In the genomic region with DNA sequence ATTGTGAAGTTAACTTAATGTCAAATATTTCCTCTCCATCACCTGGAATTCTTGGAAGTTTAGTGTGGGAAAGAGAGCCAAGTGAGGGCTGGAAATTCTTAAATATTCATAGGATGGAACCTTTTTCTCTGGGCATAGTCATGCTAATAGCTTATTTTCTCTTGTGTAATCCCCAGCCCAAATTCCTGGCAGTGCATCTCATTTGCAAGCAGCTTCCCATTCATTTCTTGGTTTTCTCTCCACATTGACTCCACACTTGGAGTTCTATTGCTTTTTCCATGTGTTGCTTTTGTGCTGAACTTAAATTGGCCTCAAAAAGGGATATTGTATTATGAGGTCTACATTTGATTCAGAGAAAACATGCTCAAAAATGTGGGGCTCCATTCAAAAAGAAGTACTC, we compare ENCODE assay signal across 24 cellular contexts.
DNase-seq lines count a peak whose midpoint lies in the region; ATAC-seq and TF ChIP-seq lines count a peak whose summit lies in the region.
"Had no signal": no experiment of that assay in that cellular context is flagged by ENCODE, and none has a peak within 500 bp of the region (broad histone marks: within the 10 kb centered on the region; RNA-seq: fewer than 3 reads in every experiment).

No MANE protein-coding gene starts in this region.

- no peak overlapping the region for H3K4ac ChIP-seq in trophoblast cell (ENCODE audit: low read depth, low read length)

- no peaks in the 10 kb centered on the region for H3K9me2 ChIP-seq in GM23248 (ENCODE audit: insufficient read depth)
- H3K9me2 ChIP-seq: SK-N-SH had no signal

- no peak overlapping the region for H3K14ac ChIP-seq in trophoblast cell (ENCODE audit: low read length)

- peak overlapping the region; percentile 29 for H2AK5ac ChIP-seq in trophoblast cell (ENCODE audit: low read length)

- no peaks in the 10 kb centered on the region for H4K20me1 ChIP-seq in GM23248 (ENCODE audit: insufficient read depth)

- TF ChIP-seq CTCF in fibroblast of pulmonary artery (IDR thresholded peaks at IDR 0.05; ENCODE audit: low read length, missing control alignments) (no peak), adrenal gland (IDR thresholded peaks at IDR 0.05) (no peak)

- H3K79me2 ChIP-seq in GM23248 (ENCODE audit: insufficient read depth): no peaks in the 10 kb centered on the region
- no peaks in the 10 kb centered on the region for H3K79me2 ChIP-seq in trophoblast cell (ENCODE audit: control insufficient read depth, insufficient read depth, low read length, poor library complexity)
- H3K79me2 ChIP-seq: parathyroid adenoma had no signal

- no peak overlapping the region for H2BK12ac ChIP-seq in trophoblast cell (ENCODE audit: low read length)

- TF ChIP-seq POLR2A in adrenal gland (IDR thresholded peaks at IDR 0.05): no peak

- H4K12ac ChIP-seq in trophoblast cell (ENCODE audit: low read depth, low read length): peak overlapping the region; percentile 18

- H3K9me3 ChIP-seq in GM23248 (ENCODE audit: low read depth) (no peaks in the 10 kb centered on the region), SK-N-MC (ENCODE audit: low read depth, low read length) (no peaks in the 10 kb centered on the region), trophoblast cell (ENCODE audit: insufficient read depth, low read depth, low read length) (no peaks in the 10 kb centered on the region), adrenal gland (replicated peaks in 1 of 3) (no peaks in the 10 kb centered on the region)
- H3K9me3 ChIP-seq: right atrium auricular region, SK-N-SH had no signal

- H3K4me1 ChIP-seq in GM23248 (ENCODE audit: insufficient read depth): no peaks in the 10 kb centered on the region
- peaks cover 0 to 2% of the 10 kb centered on the region in 2 experiments for H3K4me1 ChIP-seq in trophoblast cell (ENCODE audit: control insufficient read depth in 1 of 2, insufficient read depth in 2 of 2, low read length in 2 of 2)
- H3K4me1 ChIP-seq in adrenal gland (replicated peaks in 1 of 2): no peaks in the 10 kb centered on the region
- H3K4me1 ChIP-seq: parathyroid adenoma, right atrium auricular region had no signal

- ATAC-seq in GM21619 (IDR thresholded peaks at IDR 0.05; ENCODE audit: unreplicated experiment): no peak
- ATAC-seq: activated T-cell treated with anti-CD3 and anti-CD28 coated beads, Interleukin-2, amount 50 U/mL, for 4 hours had no signal

- H3K36me3 ChIP-seq in GM23248 (ENCODE audit: low read depth) (no peaks in the 10 kb centered on the region), SK-N-MC (ENCODE audit: insufficient read depth, low read length) (no peaks in the 10 kb centered on the region), trophoblast cell (ENCODE audit: control insufficient read depth in 1 of 2, insufficient read depth in 2 of 2, low read length in 2 of 2) (no peaks in the 10 kb centered on the region), adrenal gland (replicated peaks in 1 of 2) (no peaks in the 10 kb centered on the region)
- H3K36me3 ChIP-seq: right atrium auricular region had no signal

- no peak overlapping the region for H3K27ac ChIP-seq in GM23248
- no peak overlapping the region for H3K27ac ChIP-seq in SK-N-MC
- H3K27ac ChIP-seq in trophoblast cell (ENCODE audit: low read depth, low read length): no peak overlapping the region
- no peak overlapping the region for H3K27ac ChIP-seq in adrenal gland
- H3K27ac ChIP-seq: parathyroid adenoma, right atrium auricular region, RWPE1 had no signal

- H3K79me1 ChIP-seq in trophoblast cell (ENCODE audit: low read length): peaks cover 5% of the 10 kb centered on the region

- in situ Hi-C loops in GM23248 (cut with MboI): no loop called here

- H3K4me2 ChIP-seq in GM23248 (ENCODE audit: unreplicated experiment) (no peak overlapping the region), trophoblast cell (ENCODE audit: low read length) (no peak overlapping the region)
- H3K4me2 ChIP-seq: SK-N-SH had no signal

- H3K9ac ChIP-seq in GM23248 (no peak overlapping the region), SK-N-MC (ENCODE audit: insufficient read length) (no peak overlapping the region), trophoblast cell (ENCODE audit: low read length) (no peak overlapping the region)
- H3K9ac ChIP-seq: parathyroid adenoma, SK-N-SH had no signal

- H3K18ac ChIP-seq in trophoblast cell (ENCODE audit: low read length): no peak overlapping the region

- no peak overlapping the region for H3K23ac ChIP-seq in trophoblast cell (ENCODE audit: low read length)

- DNase-seq in GM23248: peak; percentile 36
- peak; percentile 42 for DNase-seq in SK-N-MC (ENCODE audit: low read depth, low spot score)
- DNase-seq in fibroblast of pulmonary artery (ENCODE audit: low read depth): peak; percentile 36
- DNase-seq in trophoblast cell: peak in 1 of 2 donors; percentile 3
- DNase-seq in adrenal gland: no peak
- no peak for DNase-seq in effector CD8-positive, alpha-beta T cell (lab: John Stamatoyannopoulos, UW)
- no peak for DNase-seq in NCI-H1694 treated with DMSO at 0.1 percent for 48 hours (lab: John Stamatoyannopoulos, UW)
- DNase-seq: activated CD4-positive, alpha-beta T cell treated with anti-CD3 and anti-CD28 coated beads for 4 hours; activated T-cell treated with anti-CD3 and anti-CD28 coated beads, Interleukin-2, amount 50 U/mL, for 4 hours; CD4-positive, CD25-positive, alpha-beta regulatory T cell; central memory CD4-positive, alpha-beta T cell; GOT3; NCI-H1930; NCI-H748 treated with DMSO at 0.1 percent for 48 hours; nephron progenitor cell; SK-N-SH; stimulated activated CD4-positive, alpha-beta T cell treated with anti-CD3 and anti-CD28 coated beads, Interleukin-12 subunit alpha, Interleukin-12 subunit beta, amount 100 ng/mL, for 4 hours; stimulated activated CD4-positive, alpha-beta T cell treated with anti-CD3 and anti-CD28 coated beads, Interleukin-4, amount 100 ng/mL, for 4 hours; stimulated activated naive CD4-positive, alpha-beta T cell treated with Interleukin-2 at 50 U/mL for 16 hours; T-helper 2 cell had no signal

- H3K4me3 ChIP-seq in GM23248 (no peak overlapping the region), SK-N-MC (no peak overlapping the region), fibroblast of pulmonary artery (replicated peaks; ENCODE audit: low read depth, low read length) (no peak overlapping the region), trophoblast cell (ENCODE audit: low read depth, low read length) (no peak overlapping the region), adrenal gland (no peak overlapping the region)
- H3K4me3 ChIP-seq: right atrium auricular region had no signal

- peak overlapping the region; percentile 62 for H4K91ac ChIP-seq in trophoblast cell (ENCODE audit: low read depth, low read length)

- peak overlapping the region; percentile 82 for H2BK5ac ChIP-seq in trophoblast cell (ENCODE audit: low read depth, low read length, poor library complexity)

- H4K8ac ChIP-seq in trophoblast cell (ENCODE audit: low read depth, low read length): no peak overlapping the region

- H2BK120ac ChIP-seq in trophoblast cell (ENCODE audit: insufficient read depth, low read length, poor library complexity): no peak overlapping the region

- H3K27me3 ChIP-seq in GM23248 (replicated peaks; ENCODE audit: insufficient read depth) (no peaks in the 10 kb centered on the region), trophoblast cell (ENCODE audit: insufficient read depth, low read length) (no peaks in the 10 kb centered on the region), adrenal gland (no peaks in the 10 kb centered on the region)
- H3K27me3 ChIP-seq: right atrium auricular region had no signal

- H2AFZ ChIP-seq in GM23248 (no peak overlapping the region), trophoblast cell (ENCODE audit: insufficient read depth, low read length, poor library complexity) (no peak overlapping the region)
- H2AFZ ChIP-seq: parathyroid adenoma had no signal

- no peaks in the 10 kb centered on the region for H3F3A ChIP-seq in GM23248 (ENCODE audit: insufficient read depth)

- intact Hi-C loops in adrenal gland (cut with DNase I): no loop called here

Comparison
In these comparisons a context has a peak if more than half of its experiments do, and no peak if none do; other contexts are left out.
1. DNase-seq: peak in GM23248 (single experiment), SK-N-MC (single experiment) and fibroblast of pulmonary artery (single experiment); none in adrenal gland (0 of 7), effector CD8-positive, alpha-beta T cell (single experiment) and NCI-H1694 treated with DMSO at 0.1 percent for 48 hours (single experiment).